Comparison of ENCODE assay signal across 14 cellular contexts in genomic region chr3:171315101-171315500, GRCh38.
"Had no signal": no experiment of that assay in that cellular context is flagged by ENCODE, and none has a peak within 500 bp of the region (broad histone marks: within the 10 kb centered on the region; RNA-seq: fewer than 3 reads in every experiment).

No MANE protein-coding gene starts in this region.

- H3K9me3 ChIP-seq: uterus had no signal

- H3K4me1 ChIP-seq: uterus had no signal

- H3K27me3 ChIP-seq: hepatocyte, uterus had no signal

- H3K4me3 Mint-ChIP-seq: activated T-cell treated with anti-CD3 and anti-CD28 coated beads, Interleukin-2, amount 50 U/mL, for 72 hours; central memory CD8-positive, alpha-beta T cell; dendritic cell treated with granulocyte-macrophage colony-stimulating factor and Interleukin-4, amounts not matched to agents 40 ng/mL and 50 ng/mL, for 4 days; effector memory CD8-positive, alpha-beta T cell had no signal

- H3K27ac Mint-ChIP-seq: activated T-cell treated with anti-CD3 and anti-CD28 coated beads, Interleukin-2, amount 50 U/mL, for 72 hours; dendritic cell treated with granulocyte-macrophage colony-stimulating factor and Interleukin-4, amounts not matched to agents 40 ng/mL and 50 ng/mL, for 4 days had no signal

- ATAC-seq: activated T-cell treated with anti-CD3 and anti-CD28 coated beads, Interleukin-2, amount 50 U/mL, for 72 hours; effector memory CD8-positive, alpha-beta T cell; left colon; right cardiac atrium had no signal

- H3K9me3 Mint-ChIP-seq: activated T-cell treated with anti-CD3 and anti-CD28 coated beads, Interleukin-2, amount 50 U/mL, for 72 hours; central memory CD8-positive, alpha-beta T cell; dendritic cell treated with granulocyte-macrophage colony-stimulating factor and Interleukin-4, amounts not matched to agents 40 ng/mL and 50 ng/mL, for 4 days; effector memory CD8-positive, alpha-beta T cell had no signal

- H3K36me3 ChIP-seq: uterus had no signal

- H3K27ac ChIP-seq: epithelial cell of prostate, hepatocyte, uterus had no signal

- H3K27me3 Mint-ChIP-seq: central memory CD8-positive, alpha-beta T cell; effector memory CD8-positive, alpha-beta T cell had no signal

- FAIRE-seq: TTC549 had no signal

- H3K4me3 ChIP-seq: hepatocyte, smooth muscle cell, uterus had no signal

- DNase-seq: activated CD4-positive, alpha-beta T cell treated with anti-CD3 and anti-CD28 coated beads, Interleukin-2, amount 50 U/mL, for 4 hours; activated T-cell treated with anti-CD3 and anti-CD28 coated beads, Interleukin-2, amount 50 U/mL, for 72 hours; effector memory CD8-positive, alpha-beta T cell; left colon; mammary epithelial cell; right cardiac atrium; T-helper 2 cell; uterus had no signal
